16 cellular contexts compared by ENCODE assay signal in genomic region chr21:15735409-15735808, GRCh38. TPM values are rescaled to one million over a fixed set of nuclear protein-coding genes. Genes with fewer than 3 reads are reported as not detected.
DNase-seq lines count a peak whose midpoint lies in the region; ATAC-seq, FAIRE-seq and TF ChIP-seq lines count a peak whose summit lies in the region.
"Had no signal": no experiment of that assay in that cellular context is flagged by ENCODE, and none has a peak within 500 bp of the region (broad histone marks: within the 10 kb centered on the region; RNA-seq: fewer than 3 reads in every experiment).

No MANE protein-coding gene starts in this region.

- no peak for FAIRE-seq in frontal cortex (lab: Jason Lieb, UNC)

- peak overlapping the region; percentile 30 for H3K4me3 Mint-ChIP-seq in activated naive CD8-positive, alpha-beta T cell

- H3K36me3 ChIP-seq in HEK293 (ENCODE audit: control insufficient read depth in 2 of 2, insufficient read depth in 1 of 2, low read length in 2 of 2): no peaks in the 10 kb centered on the region
- no peaks in the 10 kb centered on the region for H3K36me3 ChIP-seq in mucosa of descending colon (ENCODE audit: low read depth)
- H3K36me3 ChIP-seq: lower lobe of right lung had no signal

- intact Hi-C loops in mucosa of descending colon (cut with DNase I, micrococcal nuclease): no loop called here

- CTCF ChIA-PET in HEK293 (lab: Yijun Ruan, JAX): interaction anchor here (1.2 kb wide), 1 partner anchor 28 kb away, joined by 5 read pairs; no protein-coding TSS in a partner anchor

- POLR2A ChIA-PET in HEK293 (lab: Yijun Ruan, JAX): no interaction called here

- H3K4me1 ChIP-seq in HEK293 (ENCODE audit: control insufficient read depth, insufficient read depth, low read length): peaks cover 34% of the 10 kb centered on the region
- H3K4me1 ChIP-seq in mucosa of descending colon (ENCODE audit: low read depth): peaks cover 47% of the 10 kb centered on the region

- TF ChIP-seq CTCF in HEK293 (tag by site-specific recombination; IDR thresholded peaks at IDR 0.05) (no peak), mucosa of descending colon (IDR thresholded peaks at IDR 0.05) (no peak)

- no peak overlapping the region for H3K27ac ChIP-seq in HEK293 (ENCODE audit: extremely low read depth, low read depth, low read length)
- H3K27ac ChIP-seq: 22Rv1, coronary artery, lower lobe of right lung had no signal

- H3K27ac Mint-ChIP-seq in activated naive CD8-positive, alpha-beta T cell: peak overlapping the region; percentile 58

- H3K4me3 ChIP-seq in HEK293 (ENCODE audit: low read depth, low read length) (no peak overlapping the region), mucosa of descending colon (no peak overlapping the region)

- ATAC-seq in mucosa of descending colon (peak; percentile 18), HG02571 (IDR thresholded peaks at IDR 0.05; ENCODE audit: unreplicated experiment) (no peak), HG02884 (IDR thresholded peaks at IDR 0.05; ENCODE audit: unreplicated experiment) (no peak)
- ATAC-seq: lower lobe of right lung had no signal

- no peaks in the 10 kb centered on the region for H3K27me3 Mint-ChIP-seq in activated naive CD8-positive, alpha-beta T cell

- H3K9me3 Mint-ChIP-seq in activated naive CD8-positive, alpha-beta T cell (ENCODE audit: low read depth): no peaks in the 10 kb centered on the region

- H3K4me1 Mint-ChIP-seq in activated naive CD8-positive, alpha-beta T cell (ENCODE audit: low read depth): peaks cover 84% of the 10 kb centered on the region

- H3K9me3 ChIP-seq in HEK293 (ENCODE audit: control insufficient read depth, insufficient read depth, low read depth, low read length) (no peaks in the 10 kb centered on the region), mucosa of descending colon (no peaks in the 10 kb centered on the region)
- H3K9me3 ChIP-seq: lower lobe of right lung had no signal

- peaks cover 3% of the 10 kb centered on the region for H3K36me3 Mint-ChIP-seq in activated naive CD8-positive, alpha-beta T cell

- DNase-seq in DMS 273 (lab: John Stamatoyannopoulos, UW; ENCODE audit: unreplicated experiment) (peak; percentile 10), DMS 273 treated with DMSO at 0.1 percent for 48 hours (lab: John Stamatoyannopoulos, UW) (no peak), mucosa of descending colon (no peak), frontal cortex (ENCODE audit: low spot score in 2 of 2) (no peak)
- DNase-seq: activated CD8-positive, alpha-beta memory T cell treated with anti-CD3 and anti-CD28 coated beads, Interleukin-2, amount 50 U/mL, for 48 hours; amygdala; Karpas-422; lower lobe of right lung; NCI-H187 treated with DMSO at 0.1 percent for 48 hours; NCI-H774 had no signal

TF ChIP-seq in HEK293, 187 proteins besides CTCF, POLR2A, EP300 and RAD21 (continues in another document):
- no peak for TF ChIP-seq ZNF280C (tag by site-specific recombination; IDR thresholded peaks at IDR 0.05)
- TF ChIP-seq, protein P1, sequence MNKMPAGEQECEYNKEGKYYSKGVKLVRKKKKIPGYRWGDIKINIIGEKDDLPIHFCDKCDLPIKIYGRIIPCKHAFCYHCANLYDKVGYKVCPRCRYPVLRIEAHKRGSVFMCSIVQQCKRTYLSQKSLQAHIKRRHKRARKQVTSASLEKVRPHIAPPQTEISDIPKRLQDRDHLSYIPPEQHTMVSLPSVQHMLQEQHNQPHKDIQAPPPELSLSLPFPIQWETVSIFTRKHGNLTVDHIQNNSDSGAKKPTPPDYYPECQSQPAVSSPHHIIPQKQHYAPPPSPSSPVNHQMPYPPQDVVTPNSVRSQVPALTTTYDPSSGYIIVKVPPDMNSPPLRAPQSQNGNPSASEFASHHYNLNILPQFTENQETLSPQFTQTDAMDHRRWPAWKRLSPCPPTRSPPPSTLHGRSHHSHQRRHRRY (tag by site-specific recombination; IDR thresholded peaks at IDR 0.05): no peak
- no peak for TF ChIP-seq PRDM1 (tag by site-specific recombination; IDR thresholded peaks at IDR 0.05)
- TF ChIP-seq ZNF391 (tag by site-specific recombination; IDR thresholded peaks at IDR 0.05; ENCODE audit: borderline replicate concordance, low read depth): no peak
- no peak for TF ChIP-seq ZNF280D (tag by site-specific recombination; IDR thresholded peaks at IDR 0.05)
- peak; percentile 69 for TF ChIP-seq OSR2 (tag by site-specific recombination; IDR thresholded peaks at IDR 0.05)
- no peak for TF ChIP-seq ZNF18 (tag by site-specific recombination; IDR thresholded peaks at IDR 0.05)
- TF ChIP-seq ZNF202 (tag by site-specific recombination; IDR thresholded peaks at IDR 0.05; ENCODE audit: borderline replicate concordance): no peak
- no peak for TF ChIP-seq ZFP3 (tag by site-specific recombination; IDR thresholded peaks at IDR 0.05; ENCODE audit: low read depth)
- TF ChIP-seq ZNF132 (tag by site-specific recombination; IDR thresholded peaks at IDR 0.05; ENCODE audit: borderline replicate concordance): no peak
- TF ChIP-seq GFI1B (tag by site-specific recombination; IDR thresholded peaks at IDR 0.05): no peak
- TF ChIP-seq ZBTB8A (tag by site-specific recombination; IDR thresholded peaks at IDR 0.05): no peak
- peak; percentile 49; the same call in 1 of the 2 replicates for TF ChIP-seq ZNF843 (tag by site-specific recombination; IDR thresholded peaks at IDR 0.05)
- TF ChIP-seq KLF16 (tag by site-specific recombination; IDR thresholded peaks at IDR 0.05): no peak
- TF ChIP-seq ZNF155 (tag by site-specific recombination; IDR thresholded peaks at IDR 0.05): no peak
- TF ChIP-seq, protein P2, sequence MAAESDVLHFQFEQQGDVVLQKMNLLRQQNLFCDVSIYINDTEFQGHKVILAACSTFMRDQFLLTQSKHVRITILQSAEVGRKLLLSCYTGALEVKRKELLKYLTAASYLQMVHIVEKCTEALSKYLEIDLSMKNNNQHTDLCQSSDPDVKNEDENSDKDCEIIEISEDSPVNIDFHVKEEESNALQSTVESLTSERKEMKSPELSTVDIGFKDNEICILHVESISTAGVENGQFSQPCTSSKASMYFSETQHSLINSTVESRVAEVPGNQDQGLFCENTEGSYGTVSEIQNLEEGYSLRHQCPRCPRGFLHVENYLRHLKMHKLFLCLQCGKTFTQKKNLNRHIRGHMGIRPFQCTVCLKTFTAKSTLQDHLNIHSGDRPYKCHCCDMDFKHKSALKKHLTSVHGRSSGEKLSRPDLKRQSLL (tag by site-specific recombination; IDR thresholded peaks at IDR 0.05): no peak
- TF ChIP-seq ZBTB17 (tag by site-specific recombination; IDR thresholded peaks at IDR 0.05): no peak
- TF ChIP-seq ZNF830 (tag by site-specific recombination; IDR thresholded peaks at IDR 0.05; ENCODE audit: low read depth): no peak
- TF ChIP-seq ZNF670 (tag by site-specific recombination; IDR thresholded peaks at IDR 0.05; ENCODE audit: low read depth): no peak
- TF ChIP-seq ZNF24 (tag by site-specific recombination; IDR thresholded peaks at IDR 0.05): no peak

RNA-seq across cellular contexts. Expression of gene USP25, which starts 5.6 kb away (rescaled TPM):
- 10 to 100 TPM; 33.5 to 48.2 (median 43.3) TPM for total RNA-seq in mucosa of descending colon
- total RNA-seq in frontal cortex: 94.2 TPM
